18 cellular contexts compared by ENCODE assay signal in genomic region chr1:119371800-119372199, GRCh38. TPM values are rescaled to one million over a fixed set of nuclear protein-coding genes. Genes with fewer than 3 reads are reported as not detected.
"Had no signal": no experiment of that assay in that cellular context is flagged by ENCODE, and none has a peak within 500 bp of the region (broad histone marks: within the 10 kb centered on the region; RNA-seq: fewer than 3 reads in every experiment).

No MANE protein-coding gene starts in this region.

- ATAC-seq: activated CD8-positive, alpha-beta T cell treated with anti-CD3 and anti-CD28 coated beads, Interleukin-2, amount 10 ng/mL, durations not matched to agents 7 days and 5 days; Right ventricle myocardium inferior; T-helper 17 cell had no signal

- H3K27me3 ChIP-seq: SJSA1 had no signal

- H3K9me3 ChIP-seq: SJSA1 had no signal

- H3K36me3 ChIP-seq: SJSA1 had no signal

- H3K27ac ChIP-seq: SJSA1 had no signal

- H3K4me3 ChIP-seq: K562, SJSA1 had no signal

- DNase-seq: activated CD4-positive, alpha-beta T cell treated with anti-CD3 and anti-CD28 coated beads for 48 hours; activated CD4-positive, alpha-beta T cell treated with anti-CD3 and anti-CD28 coated beads, Interleukin-2, amount 50 U/mL, for 4 hours; activated CD4-positive, CD25-positive, alpha-beta regulatory T cell treated with anti-CD3 and anti-CD28 coated beads, Interleukin-2, amount 50 U/mL, for 72 hours; activated CD8-positive, alpha-beta T cell treated with anti-CD3 and anti-CD28 coated beads, Interleukin-2, amount 10 ng/mL, durations not matched to agents 7 days and 5 days; activated effector memory CD4-positive, alpha-beta T cell treated with Interleukin-2 at 50 U/mL for 16 hours; activated naive CD4-positive, alpha-beta T cell; activated T-cell treated with anti-CD3 and anti-CD28 coated beads, Interleukin-2, amount 50 U/mL, for 24 hours; NCI-H187 treated with DMSO at 0.1 percent for 48 hours; NCI-H2081 treated with DMSO at 0.1 percent for 48 hours; NCI-H2171 treated with DMSO at 0.1 percent for 48 hours; NK-92 treated with Interleukin-12 subunit alpha and Interleukin-12 subunit beta, amount 100 ng/mL, for 24 hours; T-helper 17 cell; T-helper 9 cell had no signal

RNA-seq across cellular contexts. Expression of gene HAO2, which starts 3.2 kb away (rescaled TPM):
- total RNA-seq: activated CD8-positive, alpha-beta T cell treated with anti-CD3 and anti-CD28 coated beads, Interleukin-2, amount 10 ng/mL, durations not matched to agents 7 days and 5 days; activated T-helper 1 cell treated with anti-CD3 and anti-CD28 coated beads, Interleukin-12 subunit alpha, Interleukin-12 subunit beta, Interleukin-2, Interleukin-4 antibody, amounts not matched to agents 30 ng/mL and 10 ng/mL and 1 ng/mL, durations not matched to agents 14 hours and 24 hours and 36 hours; astrocyte; K562; Right ventricle myocardium inferior; SJSA1; T-helper 17 cell had no signal

RNA-seq across cellular contexts. Expression of gene HSD3B2, which starts 43.1 kb away (rescaled TPM):
- total RNA-seq: activated CD8-positive, alpha-beta T cell treated with anti-CD3 and anti-CD28 coated beads, Interleukin-2, amount 10 ng/mL, durations not matched to agents 7 days and 5 days; activated T-helper 1 cell treated with anti-CD3 and anti-CD28 coated beads, Interleukin-12 subunit alpha, Interleukin-12 subunit beta, Interleukin-2, Interleukin-4 antibody, amounts not matched to agents 30 ng/mL and 10 ng/mL and 1 ng/mL, durations not matched to agents 14 hours and 24 hours and 36 hours; astrocyte; Right ventricle myocardium inferior; SJSA1; T-helper 17 cell had no signal
